In genomic region chr2:69770193-69770702, GRCh38 we compare ENCODE assay signal across 1 cellular context.
TF ChIP-seq lines count a peak whose summit lies in the region.

No MANE protein-coding gene starts in this region.

TF ChIP-seq in K562, 482 proteins besides CTCF, POLR2A, EP300 and RAD21 (continued from another document and continues in another):
- TF ChIP-seq E2F8 (IDR thresholded peaks at IDR 0.05; ENCODE audit: low read depth, partially characterized antibody): no peak
- TF ChIP-seq KDM2B (CRISPR knock-in tag; IDR thresholded peaks at IDR 0.05): no peak
- TF ChIP-seq BCOR (IDR thresholded peaks at IDR 0.05): no peak
- no peak for TF ChIP-seq NR0B1 (IDR thresholded peaks at IDR 0.05; ENCODE audit: partially characterized antibody)
- TF ChIP-seq NCOA4 (IDR thresholded peaks at IDR 0.05; ENCODE audit: partially characterized antibody): no peak
- TF ChIP-seq ZNF644 (tag; IDR thresholded peaks at IDR 0.05; ENCODE audit: low read depth): no peak
- no peak for TF ChIP-seq CHCHD3 (CRISPR knock-in tag; IDR thresholded peaks at IDR 0.05)
- TF ChIP-seq ZNF217 (CRISPR knock-in tag; IDR thresholded peaks at IDR 0.05): no peak
- TF ChIP-seq, protein P1, sequence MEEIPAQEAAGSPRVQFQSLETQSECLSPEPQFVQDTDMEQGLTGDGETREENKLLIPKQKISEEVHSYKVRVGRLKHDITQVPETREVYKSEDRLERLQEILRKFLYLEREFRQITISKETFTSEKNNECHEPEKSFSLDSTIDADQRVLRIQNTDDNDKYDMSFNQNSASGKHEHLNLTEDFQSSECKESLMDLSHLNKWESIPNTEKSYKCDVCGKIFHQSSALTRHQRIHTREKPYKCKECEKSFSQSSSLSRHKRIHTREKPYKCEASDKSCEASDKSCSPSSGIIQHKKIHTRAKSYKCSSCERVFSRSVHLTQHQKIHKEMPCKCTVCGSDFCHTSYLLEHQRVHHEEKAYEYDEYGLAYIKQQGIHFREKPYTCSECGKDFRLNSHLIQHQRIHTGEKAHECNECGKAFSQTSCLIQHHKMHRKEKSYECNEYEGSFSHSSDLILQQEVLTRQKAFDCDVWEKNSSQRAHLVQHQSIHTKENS (CRISPR knock-in tag; IDR thresholded peaks at IDR 0.05): no peak
- no peak for TF ChIP-seq KHSRP (IDR thresholded peaks at IDR 0.05)
- TF ChIP-seq POLR3G (IDR thresholded peaks at IDR 0.05; ENCODE audit: extremely low read depth, insufficient read length, insufficient replicate concordance): no peak
- no peak for TF ChIP-seq CLOCK (CRISPR knock-in tag; IDR thresholded peaks at IDR 0.05; ENCODE audit: borderline replicate concordance)
- TF ChIP-seq NFYB (IDR thresholded peaks at IDR 0.05; ENCODE audit: extremely low read depth, insufficient read length): no peak
- TF ChIP-seq ARHGAP35 (IDR thresholded peaks at IDR 0.05; ENCODE audit: partially characterized antibody): no peak
- 0 out of 2 replicates have a peak, but pooled peaks have one; percentile 17 for TF ChIP-seq CREB3L1 (IDR thresholded peaks at IDR 0.05; ENCODE audit: borderline replicate concordance, low read depth)
- peak; percentile 76 for TF ChIP-seq ATF7 (IDR thresholded peaks at IDR 0.05)
- no peak for TF ChIP-seq PPARD (CRISPR knock-in tag; IDR thresholded peaks at IDR 0.05)
- no peak for TF ChIP-seq RFX5 (IDR thresholded peaks at IDR 0.05; ENCODE audit: low read depth, low read length)
- TF ChIP-seq ZNF184 (CRISPR knock-in tag; IDR thresholded peaks at IDR 0.05): no peak
- peak; percentile 56; the same call in 1 of the 2 replicates for TF ChIP-seq MGA (IDR thresholded peaks at IDR 0.05)
- TF ChIP-seq ASH1L (IDR thresholded peaks at IDR 0.05; ENCODE audit: borderline replicate concordance, low read depth, partially characterized antibody): no peak
- TF ChIP-seq THRAP3 (IDR thresholded peaks at IDR 0.05; ENCODE audit: borderline replicate concordance): no peak
- no peak for TF ChIP-seq ZFP30 (CRISPR knock-in tag; IDR thresholded peaks at IDR 0.05; ENCODE audit: borderline replicate concordance)
- TF ChIP-seq TAF7 (tag; IDR thresholded peaks at IDR 0.05): no peak
- no peak for TF ChIP-seq DLX4 (CRISPR knock-in tag; IDR thresholded peaks at IDR 0.05)
- TF ChIP-seq ETS2 (tag; IDR thresholded peaks at IDR 0.05; ENCODE audit: borderline replicate concordance, poor library complexity, severe bottlenecking): no peak
- no peak for TF ChIP-seq ZNF695 (CRISPR knock-in tag; IDR thresholded peaks at IDR 0.05)
- TF ChIP-seq C11orf30 (IDR thresholded peaks at IDR 0.05; ENCODE audit: low read depth): no peak
- TF ChIP-seq, protein P2, sequence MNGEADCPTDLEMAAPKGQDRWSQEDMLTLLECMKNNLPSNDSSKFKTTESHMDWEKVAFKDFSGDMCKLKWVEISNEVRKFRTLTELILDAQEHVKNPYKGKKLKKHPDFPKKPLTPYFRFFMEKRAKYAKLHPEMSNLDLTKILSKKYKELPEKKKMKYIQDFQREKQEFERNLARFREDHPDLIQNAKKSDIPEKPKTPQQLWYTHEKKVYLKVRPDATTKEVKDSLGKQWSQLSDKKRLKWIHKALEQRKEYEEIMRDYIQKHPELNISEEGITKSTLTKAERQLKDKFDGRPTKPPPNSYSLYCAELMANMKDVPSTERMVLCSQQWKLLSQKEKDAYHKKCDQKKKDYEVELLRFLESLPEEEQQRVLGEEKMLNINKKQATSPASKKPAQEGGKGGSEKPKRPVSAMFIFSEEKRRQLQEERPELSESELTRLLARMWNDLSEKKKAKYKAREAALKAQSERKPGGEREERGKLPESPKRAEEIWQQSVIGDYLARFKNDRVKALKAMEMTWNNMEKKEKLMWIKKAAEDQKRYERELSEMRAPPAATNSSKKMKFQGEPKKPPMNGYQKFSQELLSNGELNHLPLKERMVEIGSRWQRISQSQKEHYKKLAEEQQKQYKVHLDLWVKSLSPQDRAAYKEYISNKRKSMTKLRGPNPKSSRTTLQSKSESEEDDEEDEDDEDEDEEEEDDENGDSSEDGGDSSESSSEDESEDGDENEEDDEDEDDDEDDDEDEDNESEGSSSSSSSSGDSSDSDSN (IDR thresholded peaks at IDR 0.05; ENCODE audit: borderline replicate concordance in 1 of 2, low read depth in 2 of 2, low read length in 2 of 2): 0 out of 4 replicates have a peak, but pooled peaks of 1 of the 2 experiments have one; percentile 40
- TF ChIP-seq TAL1 (IDR thresholded peaks at IDR 0.05): no peak
- TF ChIP-seq ZNF134 (CRISPR knock-in tag; conservative IDR thresholded peaks at IDR 0.05): no peak
- no peak for TF ChIP-seq CHD4 (IDR thresholded peaks at IDR 0.05; ENCODE audit: insufficient read depth, insufficient replicate concordance, low read depth, low read length, poor library complexity, severe bottlenecking)
- no peak for TF ChIP-seq DNMT1 (IDR thresholded peaks at IDR 0.05)
